8 cellular contexts compared by ENCODE assay signal in the genomic region with DNA sequence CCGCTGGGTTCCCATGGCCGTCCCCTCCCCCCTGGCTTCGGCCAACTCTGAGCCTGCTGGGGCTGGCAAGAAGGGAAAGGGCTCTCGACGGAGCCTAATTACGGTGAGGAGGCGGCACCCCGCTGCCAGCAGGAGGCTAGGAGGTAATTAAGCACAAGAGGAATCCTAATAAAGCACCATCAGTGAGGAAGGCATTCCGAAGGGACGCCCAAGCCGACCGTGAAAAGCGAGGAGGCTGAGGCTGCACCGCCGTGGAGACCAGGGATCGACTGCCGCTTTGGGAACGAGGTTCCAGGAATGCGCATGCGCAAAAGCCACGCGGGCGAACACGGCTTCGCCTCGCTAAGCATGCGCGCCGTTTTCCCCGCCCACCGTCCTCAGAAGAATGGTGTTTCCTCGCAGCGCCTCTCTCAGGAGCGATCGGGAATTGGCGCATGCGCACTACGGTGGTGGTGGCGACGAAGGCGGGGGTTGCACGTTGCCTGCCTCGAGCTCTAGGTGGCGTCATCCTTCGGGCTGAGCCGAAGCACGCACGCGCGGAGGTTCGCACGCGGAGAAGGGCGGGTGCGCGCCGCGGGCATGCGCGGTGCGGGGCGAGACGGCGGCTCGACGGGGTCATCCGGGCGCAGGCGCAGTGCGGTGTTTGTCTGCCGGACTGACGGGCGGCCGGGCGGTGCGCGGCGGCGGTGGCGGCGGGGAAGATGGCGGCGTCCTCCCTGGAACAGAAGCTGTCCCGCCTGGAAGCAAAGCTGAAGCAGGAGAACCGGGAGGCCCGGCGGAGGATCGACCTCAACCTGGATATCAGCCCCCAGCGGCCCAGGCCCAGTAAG. TPM values are rescaled to one million over a fixed set of nuclear protein-coding genes. Genes with fewer than 3 reads are reported as not detected.
DNase-seq lines count a peak whose midpoint lies in the region; ATAC-seq and FAIRE-seq lines count a peak whose summit lies in the region.

A gene (plus strand): TSS at position 634 of the 830 bp plus-strand sequence. CDS start 68 bp downstream, at position 702.

- in situ Hi-C loops in Caki2 (cut with HindIII; ENCODE audit: low pct_unique_long_range_greater_than_20kb, low sequenced_read_pairs): no loop called here

- DNase-seq in Caki2 (ENCODE audit: low read depth) (peak; percentile 96), HTR-8/SVneo (ENCODE audit: insufficient read length, low spot score) (peak; percentile 96), NOMO-1 treated with DMSO at 0.1 percent for 48 hours (lab: John Stamatoyannopoulos, UW; ENCODE audit: unreplicated experiment) (peak; percentile 99), medulla oblongata (ENCODE audit: extremely low spot score) (peak; percentile 99)
- DNase-seq in activated CD8-positive, alpha-beta memory T cell treated with anti-CD3 and anti-CD28 coated beads for 4 hours (ENCODE audit: low read depth in 2 of 2): peak; percentile 100
- peak; percentile 100 for DNase-seq in effector memory CD8-positive, alpha-beta T cell
- DNase-seq in stimulated activated CD8-positive, alpha-beta memory T cell treated with anti-CD3 and anti-CD28 coated beads, Interleukin-12 subunit alpha, Interleukin-12 subunit beta, amount 100 ng/mL, for 1 hour (ENCODE audit: low read depth): peak; percentile 100

- H3K4me3 Mint-ChIP-seq in effector memory CD8-positive, alpha-beta T cell: peak within 1 kb of the TSS; percentile 88 to 95

- ATAC-seq in GM21367 (IDR thresholded peaks at IDR 0.05; ENCODE audit: unreplicated experiment): peak; percentile 61
- ATAC-seq in effector memory CD8-positive, alpha-beta T cell (replicated peaks): peak; percentile 66

- peak within 1 kb of the TSS; percentile 99 for H3K27ac Mint-ChIP-seq in effector memory CD8-positive, alpha-beta T cell

- H3K4me1 Mint-ChIP-seq in effector memory CD8-positive, alpha-beta T cell (ENCODE audit: low read depth in 2 of 2): peaks cover 29 to 36% of the 10 kb centered on the region in 2 donors

- H3K9me3 Mint-ChIP-seq in effector memory CD8-positive, alpha-beta T cell: no peaks in the 10 kb centered on the region

- peaks cover 49% of the 10 kb centered on the region for H3K36me3 Mint-ChIP-seq in effector memory CD8-positive, alpha-beta T cell (ENCODE audit: insufficient read depth)

- H3K27me3 Mint-ChIP-seq in effector memory CD8-positive, alpha-beta T cell: no peaks in the 10 kb centered on the region

- peak; percentile 100 for FAIRE-seq in HTR-8/SVneo (lab: Jason Lieb, UNC)

RNA-seq across cellular contexts. Expression of the gene that starts here (rescaled TPM):
- 5.0 and 8.6 TPM in 2 replicates for total RNA-seq in Caki2 (2014; rRNA removed; shearing (Covaris generic); ENCODE audit: low replicate concordance)

Comparison
In these comparisons a context has a peak if more than half of its experiments do, and no peak if none do; other contexts are left out.
1. Peak in every context shown above with its lines: DNase-seq and ATAC-seq.